ENCODE assay signal across 1 cellular context in the genomic region with DNA sequence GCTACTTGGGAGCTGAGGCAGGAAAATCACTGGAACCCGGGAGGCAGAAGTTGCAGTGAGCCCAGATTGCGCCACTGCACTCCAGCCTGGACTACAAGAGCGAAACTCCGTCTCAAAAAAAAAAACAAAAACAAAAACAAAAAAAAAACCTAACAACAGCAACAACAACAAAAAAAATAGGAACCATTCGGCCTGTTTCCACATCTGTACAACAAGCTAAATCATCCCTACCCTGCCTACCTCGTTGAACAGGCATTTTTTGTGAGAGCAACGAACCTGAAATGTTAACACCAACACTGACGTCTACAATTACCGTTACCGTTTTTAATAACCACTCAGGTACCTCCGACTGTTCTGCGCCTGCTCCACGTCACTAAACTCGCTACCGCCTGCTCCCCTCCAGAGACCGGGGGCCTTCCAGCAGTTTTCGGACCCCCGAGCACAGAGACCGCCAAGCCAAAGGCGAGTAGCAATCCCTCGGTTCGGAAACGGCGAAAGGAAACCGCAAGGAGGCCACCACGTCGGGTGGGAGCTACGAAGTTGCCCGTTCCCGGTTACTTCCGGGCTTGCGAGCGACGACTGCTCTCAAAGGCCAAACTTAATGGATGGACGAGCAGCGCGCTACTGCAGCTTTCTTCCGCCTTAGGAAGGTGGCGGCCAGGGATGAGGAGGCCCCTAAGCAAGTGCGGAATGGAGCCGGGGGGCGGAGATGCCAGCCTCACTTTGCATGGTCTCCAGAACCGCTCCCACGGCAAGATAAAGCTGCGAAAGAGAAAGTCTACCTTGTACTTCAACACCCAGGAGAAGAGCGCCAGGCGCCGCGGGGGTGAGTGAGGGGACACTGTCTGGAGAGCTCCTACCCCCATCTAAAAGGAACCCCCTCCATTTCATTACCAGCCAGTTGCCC.
A peak's percentile ranks its signal among the peaks of the same experiment; 100 is the strongest.
TF ChIP-seq lines count a peak whose summit lies in the region.

TSS of gene PIGB (plus strand) at position 635 of the 907 bp plus-strand sequence. CDS start at position 664, 29 bp downstream.
TSS of gene PIGBOS1 (minus strand) at position 536 of the 907 bp plus-strand sequence. CDS start 1,331 bp downstream, outside the sequence.

TF ChIP-seq in HepG2, 621 proteins besides CTCF, POLR2A, EP300 and RAD21 (continued from another document and continues in another):
- TF ChIP-seq IKZF5 (CRISPR knock-in tag; IDR thresholded peaks at IDR 0.05) (peak; percentile 86), CEBPB (IDR thresholded peaks at IDR 0.05; ENCODE audit: borderline replicate concordance, low read depth, low read length) (peak; percentile 5; the same call in 1 of the 2 replicates), ZC3H13 (CRISPR knock-in tag; IDR thresholded peaks at IDR 0.05) (peak; percentile 38; the same call in 1 of the 2 replicates), MED8 (CRISPR knock-in tag; IDR thresholded peaks at IDR 0.05; ENCODE audit: insufficient replicate concordance) (peak; percentile 85), NRL (CRISPR knock-in tag; IDR thresholded peaks at IDR 0.05; ENCODE audit: borderline replicate concordance) (peak; percentile 92), ZNF841 (CRISPR knock-in tag; IDR thresholded peaks at IDR 0.05; ENCODE audit: borderline replicate concordance) (0 out of 2 replicates have a peak, but pooled peaks have one; percentile 37), ZNF777 (CRISPR knock-in tag; IDR thresholded peaks at IDR 0.05) (peak; percentile 98), MAFK (conservative IDR thresholded peaks at IDR 0.05 in 1 of 2, IDR thresholded peaks at IDR 0.05 in 1 of 2; ENCODE audit: low read length in 2 of 2) (no peak), ZBTB44 (CRISPR knock-in tag; IDR thresholded peaks at IDR 0.05) (peak; percentile 89; the same call in 1 of the 2 replicates), ZNF580 (CRISPR knock-in tag; IDR thresholded peaks at IDR 0.05; ENCODE audit: borderline replicate concordance, low read depth) (peak; percentile 92; the same call in 1 of the 2 replicates), NAIF1 (CRISPR knock-in tag; IDR thresholded peaks at IDR 0.05; ENCODE audit: borderline replicate concordance) (0 out of 2 replicates have a peak, but pooled peaks have one; percentile 55), DRAP1 (CRISPR knock-in tag; IDR thresholded peaks at IDR 0.05) (peak; percentile 63; the same call in 1 of the 2 replicates), IRF9 (CRISPR knock-in tag; IDR thresholded peaks at IDR 0.05; ENCODE audit: borderline replicate concordance) (peak; percentile 69; the same call in 1 of the 2 replicates), ZNF766 (CRISPR knock-in tag; IDR thresholded peaks at IDR 0.05; ENCODE audit: borderline replicate concordance) (0 out of 2 replicates have a peak, but pooled peaks have one; percentile 29), RBM39 (IDR thresholded peaks at IDR 0.05; ENCODE audit: low read depth, low read length, poor library complexity, severe bottlenecking) (peak; percentile 51), YY1 (IDR thresholded peaks at IDR 0.05; ENCODE audit: insufficient read depth, insufficient replicate concordance, low read depth, low read length) (peak; percentile 84), PAWR (CRISPR knock-in tag; IDR thresholded peaks at IDR 0.05; ENCODE audit: borderline replicate concordance) (no peak), SALL2 (CRISPR knock-in tag; IDR thresholded peaks at IDR 0.05) (no peak), GATA4 (IDR thresholded peaks at IDR 0.05; ENCODE audit: borderline replicate concordance, low read depth) (no peak), RAD51 (IDR thresholded peaks at IDR 0.05; ENCODE audit: borderline replicate concordance) (no peak), ZNF639 (CRISPR knock-in tag; conservative IDR thresholded peaks at IDR 0.05) (peak; percentile 92), FOXJ3 (CRISPR knock-in tag; IDR thresholded peaks at IDR 0.05; ENCODE audit: borderline replicate concordance) (no peak; the same call in 1 of the 2 replicates), EHMT2 (IDR thresholded peaks at IDR 0.05; ENCODE audit: borderline replicate concordance, low read depth, low read length) (peak; percentile 84; the same call in 1 of the 2 replicates), ZBTB7A (CRISPR knock-in tag; IDR thresholded peaks at IDR 0.05) (no peak), ATRX (CRISPR knock-in tag; IDR thresholded peaks at IDR 0.05; ENCODE audit: borderline replicate concordance) (no peak), ZNF891 (CRISPR knock-in tag; IDR thresholded peaks at IDR 0.05) (peak; percentile 96), ZNF331 (CRISPR knock-in tag; IDR thresholded peaks at IDR 0.05) (peak; percentile 78), SOX6 (IDR thresholded peaks at IDR 0.05) (no peak), SOX6 (CRISPR knock-in tag; IDR thresholded peaks at IDR 0.05) (no peak; the same call in 1 of the 2 replicates), PCBP1 (IDR thresholded peaks at IDR 0.05; ENCODE audit: borderline replicate concordance, low read depth, low read length) (0 out of 2 replicates have a peak, but pooled peaks have one; percentile 27), NR1H2 (CRISPR knock-in tag; IDR thresholded peaks at IDR 0.05; ENCODE audit: borderline replicate concordance, low read depth) (no peak), ZNF589 (CRISPR knock-in tag; conservative IDR thresholded peaks at IDR 0.05) (peak; percentile 60), KLF12 (CRISPR knock-in tag; IDR thresholded peaks at IDR 0.05; ENCODE audit: borderline replicate concordance) (no peak), ZNF143 (CRISPR knock-in tag; IDR thresholded peaks at IDR 0.05) (0 out of 2 replicates have a peak, but pooled peaks have one; percentile 3), MLLT10 (CRISPR knock-in tag; IDR thresholded peaks at IDR 0.05) (no peak), SPEN (CRISPR knock-in tag; IDR thresholded peaks at IDR 0.05; ENCODE audit: low read depth) (peak; percentile 83; the same call in 1 of the 2 replicates), STAT5B (CRISPR knock-in tag; IDR thresholded peaks at IDR 0.05) (peak; percentile 67; the same call in 1 of the 2 replicates), KLF15 (CRISPR knock-in tag; IDR thresholded peaks at IDR 0.05; ENCODE audit: borderline replicate concordance) (no peak), GFI1 (CRISPR knock-in tag; IDR thresholded peaks at IDR 0.05; ENCODE audit: borderline replicate concordance) (peak; percentile 61)
- TF ChIP-seq, protein P1, sequence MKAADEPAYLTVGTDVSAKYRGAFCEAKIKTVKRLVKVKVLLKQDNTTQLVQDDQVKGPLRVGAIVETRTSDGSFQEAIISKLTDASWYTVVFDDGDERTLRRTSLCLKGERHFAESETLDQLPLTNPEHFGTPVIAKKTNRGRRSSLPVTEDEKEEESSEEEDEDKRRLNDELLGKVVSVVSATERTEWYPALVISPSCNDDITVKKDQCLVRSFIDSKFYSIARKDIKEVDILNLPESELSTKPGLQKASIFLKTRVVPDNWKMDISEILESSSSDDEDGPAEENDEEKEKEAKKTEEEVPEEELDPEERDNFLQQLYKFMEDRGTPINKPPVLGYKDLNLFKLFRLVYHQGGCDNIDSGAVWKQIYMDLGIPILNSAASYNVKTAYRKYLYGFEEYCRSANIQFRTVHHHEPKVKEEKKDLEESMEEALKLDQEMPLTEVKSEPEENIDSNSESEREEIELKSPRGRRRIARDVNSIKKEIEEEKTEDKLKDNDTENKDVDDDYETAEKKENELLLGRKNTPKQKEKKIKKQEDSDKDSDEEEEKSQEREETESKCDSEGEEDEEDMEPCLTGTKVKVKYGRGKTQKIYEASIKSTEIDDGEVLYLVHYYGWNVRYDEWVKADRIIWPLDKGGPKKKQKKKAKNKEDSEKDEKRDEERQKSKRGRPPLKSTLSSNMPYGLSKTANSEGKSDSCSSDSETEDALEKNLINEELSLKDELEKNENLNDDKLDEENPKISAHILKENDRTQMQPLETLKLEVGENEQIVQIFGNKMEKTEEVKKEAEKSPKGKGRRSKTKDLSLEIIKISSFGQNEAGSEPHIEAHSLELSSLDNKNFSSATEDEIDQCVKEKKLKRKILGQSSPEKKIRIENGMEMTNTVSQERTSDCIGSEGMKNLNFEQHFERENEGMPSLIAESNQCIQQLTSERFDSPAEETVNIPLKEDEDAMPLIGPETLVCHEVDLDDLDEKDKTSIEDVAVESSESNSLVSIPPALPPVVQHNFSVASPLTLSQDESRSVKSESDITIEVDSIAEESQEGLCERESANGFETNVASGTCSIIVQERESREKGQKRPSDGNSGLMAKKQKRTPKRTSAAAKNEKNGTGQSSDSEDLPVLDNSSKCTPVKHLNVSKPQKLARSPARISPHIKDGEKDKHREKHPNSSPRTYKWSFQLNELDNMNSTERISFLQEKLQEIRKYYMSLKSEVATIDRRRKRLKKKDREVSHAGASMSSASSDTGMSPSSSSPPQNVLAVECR (CRISPR knock-in tag; IDR thresholded peaks at IDR 0.05; ENCODE audit: borderline replicate concordance): peak; percentile 93; the same call in 1 of the 2 replicates
- TF ChIP-seq, protein P2, sequence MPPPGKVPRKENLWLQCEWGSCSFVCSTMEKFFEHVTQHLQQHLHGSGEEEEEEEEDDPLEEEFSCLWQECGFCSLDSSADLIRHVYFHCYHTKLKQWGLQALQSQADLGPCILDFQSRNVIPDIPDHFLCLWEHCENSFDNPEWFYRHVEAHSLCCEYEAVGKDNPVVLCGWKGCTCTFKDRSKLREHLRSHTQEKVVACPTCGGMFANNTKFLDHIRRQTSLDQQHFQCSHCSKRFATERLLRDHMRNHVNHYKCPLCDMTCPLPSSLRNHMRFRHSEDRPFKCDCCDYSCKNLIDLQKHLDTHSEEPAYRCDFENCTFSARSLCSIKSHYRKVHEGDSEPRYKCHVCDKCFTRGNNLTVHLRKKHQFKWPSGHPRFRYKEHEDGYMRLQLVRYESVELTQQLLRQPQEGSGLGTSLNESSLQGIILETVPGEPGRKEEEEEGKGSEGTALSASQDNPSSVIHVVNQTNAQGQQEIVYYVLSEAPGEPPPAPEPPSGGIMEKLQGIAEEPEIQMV (CRISPR knock-in tag; IDR thresholded peaks at IDR 0.05; ENCODE audit: low read depth): peak; percentile 74; the same call in 1 of the 2 replicates
- TF ChIP-seq, protein P3, sequence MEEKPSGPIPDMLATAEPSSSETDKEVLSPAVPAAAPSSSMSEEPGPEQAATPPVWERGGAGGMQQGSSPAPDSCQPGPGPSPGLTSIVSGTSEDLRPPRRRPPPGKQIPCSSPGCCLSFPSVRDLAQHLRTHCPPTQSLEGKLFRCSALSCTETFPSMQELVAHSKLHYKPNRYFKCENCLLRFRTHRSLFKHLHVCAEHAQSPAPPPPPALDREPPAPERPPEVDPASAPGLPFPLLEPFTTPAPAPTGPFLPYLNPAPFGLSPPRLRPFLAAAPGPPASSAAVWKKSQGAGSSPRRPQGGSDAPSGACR (CRISPR knock-in tag; IDR thresholded peaks at IDR 0.05): 0 out of 2 replicates have a peak, but pooled peaks have one; percentile 31
- TF ChIP-seq, protein P4, sequence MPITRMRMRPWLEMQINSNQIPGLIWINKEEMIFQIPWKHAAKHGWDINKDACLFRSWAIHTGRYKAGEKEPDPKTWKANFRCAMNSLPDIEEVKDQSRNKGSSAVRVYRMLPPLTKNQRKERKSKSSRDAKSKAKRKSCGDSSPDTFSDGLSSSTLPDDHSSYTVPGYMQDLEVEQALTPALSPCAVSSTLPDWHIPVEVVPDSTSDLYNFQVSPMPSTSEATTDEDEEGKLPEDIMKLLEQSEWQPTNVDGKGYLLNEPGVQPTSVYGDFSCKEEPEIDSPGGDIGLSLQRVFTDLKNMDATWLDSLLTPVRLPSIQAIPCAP (CRISPR knock-in tag; IDR thresholded peaks at IDR 0.05; ENCODE audit: low read depth): peak; percentile 84; the same call in 1 of the 2 replicates
